26 cellular contexts compared by ENCODE assay signal in the genomic region with DNA sequence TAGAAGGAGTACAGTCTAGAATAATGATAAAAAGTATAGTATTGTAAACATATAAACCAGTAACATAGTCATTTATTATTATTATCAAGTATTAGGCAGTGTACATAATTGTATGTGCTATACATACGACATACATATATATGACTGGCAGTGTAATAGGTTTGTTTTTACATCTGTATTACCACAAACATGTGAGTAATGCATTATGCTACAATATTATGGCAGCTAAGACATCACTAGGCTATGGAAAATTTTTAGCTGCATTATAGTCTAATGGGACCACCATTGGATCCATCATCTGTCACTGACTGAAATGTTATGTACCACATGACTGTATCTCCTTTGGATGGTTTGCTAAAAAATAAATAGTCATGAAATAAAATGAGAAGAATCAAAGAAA.
"Had no signal": no experiment of that assay in that cellular context is flagged by ENCODE, and none has a peak within 500 bp of the region (broad histone marks: within the 10 kb centered on the region; RNA-seq: fewer than 3 reads in every experiment).

No MANE protein-coding gene starts in this region.

- H3K27ac ChIP-seq: colonic mucosa, coronary artery, dorsolateral prefrontal cortex, epithelial cell of prostate, esophagus muscularis mucosa, esophagus squamous epithelium, foreskin keratinocyte, gastrocnemius medialis, gastroesophageal sphincter, heart left ventricle, heart right ventricle had no signal

- H3K4me3 Mint-ChIP-seq: dendritic cell treated with granulocyte-macrophage colony-stimulating factor and Interleukin-4, amounts not matched to agents 40 ng/mL and 50 ng/mL, for 4 days; effector memory CD8-positive, alpha-beta T cell; endodermal cell had no signal

- H3K36me3 ChIP-seq: colonic mucosa, esophagus muscularis mucosa, esophagus squamous epithelium, gastrocnemius medialis, gastroesophageal sphincter, heart left ventricle, heart right ventricle had no signal

- H3K27me3 Mint-ChIP-seq: dendritic cell treated with granulocyte-macrophage colony-stimulating factor and Interleukin-4, amounts not matched to agents 40 ng/mL and 50 ng/mL, for 4 days; effector memory CD8-positive, alpha-beta T cell had no signal

- H3K27me3 ChIP-seq: colonic mucosa, dorsolateral prefrontal cortex, esophagus muscularis mucosa, esophagus squamous epithelium, foreskin keratinocyte, gastrocnemius medialis, gastroesophageal sphincter had no signal

- FAIRE-seq: endothelial cell of umbilical vein had no signal

- H3K9me3 ChIP-seq: colonic mucosa, esophagus muscularis mucosa, gastrocnemius medialis, gastroesophageal sphincter, heart left ventricle, heart right ventricle had no signal

- H3K27ac Mint-ChIP-seq: dendritic cell treated with granulocyte-macrophage colony-stimulating factor and Interleukin-4, amounts not matched to agents 40 ng/mL and 50 ng/mL, for 4 days; effector memory CD8-positive, alpha-beta T cell; endodermal cell had no signal

- H3K4me3 ChIP-seq: colonic mucosa, coronary artery, dorsolateral prefrontal cortex, esophagus muscularis mucosa, esophagus squamous epithelium, gastrocnemius medialis, gastroesophageal sphincter, heart left ventricle, heart right ventricle had no signal

- DNase-seq: colonic mucosa; cortex of kidney; dermis blood vessel endothelial cell; dorsolateral prefrontal cortex; effector CD4-positive, alpha-beta T cell; effector CD8-positive, alpha-beta T cell; effector memory CD4-positive, alpha-beta T cell; effector memory CD8-positive, alpha-beta T cell; endodermal cell; erythroblast; esophagus squamous epithelium; foreskin fibroblast; foreskin keratinocyte; foreskin melanocyte; gastrocnemius medialis; glutamatergic neuron; head of caudate nucleus; heart left ventricle; heart right ventricle had no signal

- ATAC-seq: effector memory CD8-positive, alpha-beta T cell; esophagus mucosa; foreskin keratinocyte; gastrocnemius medialis; gastroesophageal sphincter; heart left ventricle; heart right ventricle had no signal

- H3K9me3 Mint-ChIP-seq: endodermal cell had no signal
